ENCODE assay signal across 8 cellular contexts in the genomic region with DNA sequence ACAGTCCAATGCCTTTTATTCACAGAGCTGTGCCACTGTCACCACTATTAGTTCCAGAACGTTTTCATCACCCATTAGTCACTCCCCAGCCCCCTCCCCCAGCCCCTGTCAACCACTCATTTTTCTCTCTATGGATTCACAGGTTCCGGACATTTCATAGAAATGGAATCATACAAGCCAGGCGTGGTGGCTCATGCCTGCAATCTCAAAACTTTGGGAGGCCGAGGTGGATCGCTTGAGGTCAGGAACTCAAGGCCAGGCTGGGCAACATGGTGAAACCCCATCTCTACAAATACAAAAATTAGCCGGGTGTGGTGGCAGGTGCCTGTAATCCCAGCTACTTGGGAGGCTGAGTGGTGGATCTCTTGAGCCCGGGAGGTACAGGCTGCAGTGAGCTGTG. TPM values are rescaled to one million over a fixed set of nuclear protein-coding genes. Genes with fewer than 3 reads are reported as not detected.
DNase-seq lines count a peak whose midpoint lies in the region; ATAC-seq and TF ChIP-seq lines count a peak whose summit lies in the region.

No MANE protein-coding gene starts in this region.

- H3K27me3 Mint-ChIP-seq in WTC11 (ENCODE audit: low read depth), result 0 out of 2 replicates have a peak, but pooled peaks cover 3% of the 10 kb centered on the region

- ATAC-seq in WTC11, result no peak
- no peak for ATAC-seq in GM18861 (IDR thresholded peaks at IDR 0.05; ENCODE audit: unreplicated experiment)
- no peak for ATAC-seq in GM19023 (IDR thresholded peaks at IDR 0.05; ENCODE audit: unreplicated experiment)

- H2AFZ ChIP-seq in hepatocyte, result no peak overlapping the region

- H3K9me3 Mint-ChIP-seq in WTC11, result no peaks in the 10 kb centered on the region

- no peak overlapping the region for H3K4me3 ChIP-seq in hepatocyte

- peaks cover 11% of the 10 kb centered on the region for H3K4me1 Mint-ChIP-seq in WTC11

- no peak overlapping the region; the same call in 1 of the 2 replicates for H3K27ac Mint-ChIP-seq in WTC11

- H3K4me1 ChIP-seq in hepatocyte (ENCODE audit: insufficient read depth), result peaks cover 12% of the 10 kb centered on the region

- H3K4me3 Mint-ChIP-seq in WTC11, result peak overlapping the region; percentile 95; the same call in 1 of the 2 replicates

- H3K36me3 Mint-ChIP-seq in WTC11, result peaks cover 4% of the 10 kb centered on the region; the same call in 1 of the 2 replicates

- H3K36me3 ChIP-seq in hepatocyte (replicated peaks; ENCODE audit: insufficient read depth, low read depth), result no peaks in the 10 kb centered on the region

- no peaks in the 10 kb centered on the region for H3K9me2 ChIP-seq in hepatocyte (replicated peaks; ENCODE audit: insufficient read depth)

- no peaks in the 10 kb centered on the region for H3K9me3 ChIP-seq in hepatocyte (ENCODE audit: low read depth)

- peak overlapping the region; percentile 65 for H3K4me2 ChIP-seq in hepatocyte

- WGBS in hepatocyte (ENCODE audit: low lambda C conversion rate, missing lambda C conversion rate), result 81% methylated on average over 7 of the region's 7 CpGs

- peaks cover 8% of the 10 kb centered on the region for H4K20me1 ChIP-seq in hepatocyte (ENCODE audit: insufficient read depth, poor library complexity, severe bottlenecking)

- no peak for TF ChIP-seq CTCF in WTC11 (IDR thresholded peaks at IDR 0.05)
- TF ChIP-seq CTCF in hepatocyte (IDR thresholded peaks at IDR 0.05; ENCODE audit: poor library complexity), result no peak

- H3K79me2 ChIP-seq in hepatocyte, result peaks cover 34% of the 10 kb centered on the region

- CTCF ChIA-PET in WTC11 (lab: Charles Lee), result interaction anchor here (0.9 to 5.7 kb wide), 16 partner anchors 8 to 98 kb away, joined by 3 to 102 read pairs (median 8); no protein-coding TSS in a partner anchor

- DNase-seq in stimulated activated CD4-positive, alpha-beta T cell treated with anti-CD3 and anti-CD28 coated beads, Interleukin-1b, Interleukin-23, amount 100 ng/mL, for 48 hours, result peak; percentile 22
- no peak for DNase-seq in stimulated activated CD4-positive, alpha-beta T cell treated with anti-CD3 and anti-CD28 coated beads, Interleukin-12 subunit alpha, Interleukin-12 subunit beta, amount 100 ng/mL, for 4 hours
- DNase-seq in WTC11 (ENCODE audit: low spot score), result no peak
- no peak for DNase-seq in hepatocyte (ENCODE audit: low spot score)
- DNase-seq in NCI-H2227 treated with DMSO at 0.1 percent for 48 hours (lab: John Stamatoyannopoulos, UW), result no peak
- DNase-seq in SK-N-DZ (ENCODE audit: low spot score), result no peak

- no peak overlapping the region for H3K27ac ChIP-seq in hepatocyte

- POLR2A ChIA-PET in WTC11 (lab: Charles Lee), result interaction anchor here (1.1 to 2.0 kb wide), 4 partner anchors 19 to 79 kb away, joined by 3 to 11 read pairs (median 4); partner anchors contain the start of genes TFAP4 and VASN

- no peaks in the 10 kb centered on the region for H3K27me3 ChIP-seq in hepatocyte

TF ChIP-seq in WTC11, 78 proteins besides CTCF, POLR2A, EP300 and RAD21:
- TF ChIP-seq IRF1 (CRISPR knock-in tag; IDR thresholded peaks at IDR 0.05) (no peak), SMAD3 (CRISPR knock-in tag; IDR thresholded peaks at IDR 0.05; ENCODE audit: borderline replicate concordance) (no peak), RELA (CRISPR knock-in tag; IDR thresholded peaks at IDR 0.05; ENCODE audit: borderline replicate concordance) (no peak), MYBL2 (CRISPR knock-in tag; IDR thresholded peaks at IDR 0.05) (no peak), HMGA2 (CRISPR knock-in tag; IDR thresholded peaks at IDR 0.05) (no peak), NR3C1 (CRISPR knock-in tag; conservative IDR thresholded peaks at IDR 0.05; ENCODE audit: low read depth) (no peak), JUN (CRISPR knock-in tag; IDR thresholded peaks at IDR 0.05) (no peak), NFYB (CRISPR knock-in tag; conservative IDR thresholded peaks at IDR 0.05; ENCODE audit: low read depth) (no peak)
- TF ChIP-seq, protein P1, sequence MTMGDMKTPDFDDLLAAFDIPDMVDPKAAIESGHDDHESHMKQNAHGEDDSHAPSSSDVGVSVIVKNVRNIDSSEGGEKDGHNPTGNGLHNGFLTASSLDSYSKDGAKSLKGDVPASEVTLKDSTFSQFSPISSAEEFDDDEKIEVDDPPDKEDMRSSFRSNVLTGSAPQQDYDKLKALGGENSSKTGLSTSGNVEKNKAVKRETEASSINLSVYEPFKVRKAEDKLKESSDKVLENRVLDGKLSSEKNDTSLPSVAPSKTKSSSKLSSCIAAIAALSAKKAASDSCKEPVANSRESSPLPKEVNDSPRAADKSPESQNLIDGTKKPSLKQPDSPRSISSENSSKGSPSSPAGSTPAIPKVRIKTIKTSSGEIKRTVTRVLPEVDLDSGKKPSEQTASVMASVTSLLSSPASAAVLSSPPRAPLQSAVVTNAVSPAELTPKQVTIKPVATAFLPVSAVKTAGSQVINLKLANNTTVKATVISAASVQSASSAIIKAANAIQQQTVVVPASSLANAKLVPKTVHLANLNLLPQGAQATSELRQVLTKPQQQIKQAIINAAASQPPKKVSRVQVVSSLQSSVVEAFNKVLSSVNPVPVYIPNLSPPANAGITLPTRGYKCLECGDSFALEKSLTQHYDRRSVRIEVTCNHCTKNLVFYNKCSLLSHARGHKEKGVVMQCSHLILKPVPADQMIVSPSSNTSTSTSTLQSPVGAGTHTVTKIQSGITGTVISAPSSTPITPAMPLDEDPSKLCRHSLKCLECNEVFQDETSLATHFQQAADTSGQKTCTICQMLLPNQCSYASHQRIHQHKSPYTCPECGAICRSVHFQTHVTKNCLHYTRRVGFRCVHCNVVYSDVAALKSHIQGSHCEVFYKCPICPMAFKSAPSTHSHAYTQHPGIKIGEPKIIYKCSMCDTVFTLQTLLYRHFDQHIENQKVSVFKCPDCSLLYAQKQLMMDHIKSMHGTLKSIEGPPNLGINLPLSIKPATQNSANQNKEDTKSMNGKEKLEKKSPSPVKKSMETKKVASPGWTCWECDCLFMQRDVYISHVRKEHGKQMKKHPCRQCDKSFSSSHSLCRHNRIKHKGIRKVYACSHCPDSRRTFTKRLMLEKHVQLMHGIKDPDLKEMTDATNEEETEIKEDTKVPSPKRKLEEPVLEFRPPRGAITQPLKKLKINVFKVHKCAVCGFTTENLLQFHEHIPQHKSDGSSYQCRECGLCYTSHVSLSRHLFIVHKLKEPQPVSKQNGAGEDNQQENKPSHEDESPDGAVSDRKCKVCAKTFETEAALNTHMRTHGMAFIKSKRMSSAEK (CRISPR knock-in tag; IDR thresholded peaks at IDR 0.05; ENCODE audit: borderline replicate concordance), result no peak

RNA-seq across cellular contexts. Expression of gene PAM16, which starts 0.8 kb away (rescaled TPM):
- total RNA-seq in WTC11 (2021), result 87.2 to 93.7 TPM (median 88.9 TPM) in 3 replicates
- 33.0 and 35.0 TPM in 2 replicates for total RNA-seq in hepatocyte
- 57.7 and 70.4 TPM in 2 replicates for polyA plus RNA-seq in hepatocyte
- polyA plus RNA-seq in SK-N-DZ (2014; cell fraction: cytosol; rRNA removed), result 187 and 191 TPM in 2 replicates
- 181 and 215 TPM in 2 replicates for polyA plus RNA-seq in SK-N-DZ (2014; cell fraction: nucleus; rRNA removed)

RNA-seq across cellular contexts. Expression of gene VASN, which starts 19.8 kb away (rescaled TPM):
- total RNA-seq in WTC11 (2021) (8.0 to 9.1 TPM (median 8.3 TPM) in 3 replicates), hepatocyte (10.0 and 12.1 TPM in 2 replicates)
- polyA plus RNA-seq in hepatocyte, result 55.9 and 64.2 TPM in 2 replicates
- polyA plus RNA-seq in SK-N-DZ (2014; cell fraction: cytosol; rRNA removed), result 7.4 and 7.9 TPM in 2 replicates
- 3.4 and 4.9 TPM in 2 replicates for polyA plus RNA-seq in SK-N-DZ (2014; cell fraction: nucleus; rRNA removed)

RNA-seq across cellular contexts. Expression of gene GLIS2, which starts 36.0 kb away (rescaled TPM):
- total RNA-seq in WTC11 (2021) (19.5 to 23.0 TPM (median 20.1 TPM) in 3 replicates), hepatocyte (3.6 TPM in 2 replicates)
- 11.3 and 12.2 TPM in 2 replicates for polyA plus RNA-seq in hepatocyte
- polyA plus RNA-seq in SK-N-DZ (2014; cell fraction: cytosol; rRNA removed), result 4.4 and 4.5 TPM in 2 replicates
- 2.7 and 7.0 TPM in 2 replicates for polyA plus RNA-seq in SK-N-DZ (2014; cell fraction: nucleus; rRNA removed)
